In the genomic region with DNA sequence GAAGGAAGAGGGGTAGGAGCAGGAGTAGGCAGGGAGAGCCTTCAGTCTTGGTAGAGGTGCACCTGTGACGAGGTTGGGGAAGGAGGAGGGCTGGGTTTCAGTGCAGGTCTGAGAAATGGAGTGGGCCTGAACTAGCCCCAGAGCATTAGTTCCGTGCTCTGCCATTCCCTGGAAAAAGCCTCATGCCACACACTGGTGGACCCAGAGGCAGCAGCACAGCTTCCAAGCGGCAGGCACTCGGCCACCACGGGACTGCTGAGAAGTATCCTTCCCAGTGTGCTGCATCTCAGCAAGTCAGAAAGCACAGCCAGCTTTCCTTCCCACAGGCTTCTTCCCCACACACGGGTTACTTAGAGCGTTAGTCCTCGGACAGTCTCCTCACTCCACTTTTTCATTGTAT, we compare ENCODE assay signal across 20 cellular contexts.
DNase-seq lines count a peak whose midpoint lies in the region; ATAC-seq, FAIRE-seq and TF ChIP-seq lines count a peak whose summit lies in the region.
"Had no signal": no experiment of that assay in that cellular context is flagged by ENCODE, and none has a peak within 500 bp of the region (broad histone marks: within the 10 kb centered on the region; RNA-seq: fewer than 3 reads in every experiment).

No MANE protein-coding gene starts in this region.

- no peak for TF ChIP-seq RAD21 in GM12878 (IDR thresholded peaks at IDR 0.05; ENCODE audit: insufficient read depth, low read depth, low read length)

- H2BK5ac ChIP-seq in neuronal stem cell (ENCODE audit: low read length): no peak overlapping the region

- no peaks in the 10 kb centered on the region for H3K79me2 ChIP-seq in GM12878 (ENCODE audit: control insufficient read depth, insufficient read depth, low read length)
- no peaks in the 10 kb centered on the region for H3K79me2 ChIP-seq in MM.1S (ENCODE audit: low read length)

- H3K27ac ChIP-seq in GM12878 (ENCODE audit: control insufficient read depth, insufficient read depth) (no peak overlapping the region), neuronal stem cell (replicated peaks; ENCODE audit: low read length) (peak overlapping the region; percentile 36), MM.1S (ENCODE audit: low read length) (no peak overlapping the region)
- H3K27ac ChIP-seq: A549, C4-2B had no signal

- RAD21 ChIA-PET in GM12878 (lab: Charles Lee; ENCODE audit: unreplicated experiment): no interaction called here

- H3K36me3 ChIP-seq in GM12878 (ENCODE audit: control insufficient read depth in 2 of 2, insufficient read depth in 2 of 2, low read length in 1 of 2) (peaks cover 6 to 11% of the 10 kb centered on the region in 2 experiments; a peak in 3 of 4 replicates), neuronal stem cell (replicated peaks in 1 of 2; ENCODE audit: control insufficient read depth in 2 of 2, insufficient read depth in 2 of 2, low read length in 2 of 2) (peaks cover 35 to 99% of the 10 kb centered on the region in 2 donors), MM.1S (replicated peaks; ENCODE audit: insufficient read depth, low read length) (no peaks in the 10 kb centered on the region)

- CTCF ChIA-PET in GM12878 (lab: Yijun Ruan, JAX): no interaction called here

- H3K4ac ChIP-seq in neuronal stem cell (ENCODE audit: low read length): no peak overlapping the region

- WGBS in GM12878 (ENCODE audit: insufficient coverage, insufficient replicate concordance, low lambda C conversion rate, missing lambda C conversion rate): 98% methylated on average over 8 of the region's 8 CpGs
- WGBS in neuronal stem cell (ENCODE audit: extremely low coverage in 2 of 2, insufficient read length in 2 of 2, insufficient replicate concordance in 1 of 2), 2 donors: no CpG with 5 or more reads among the region's 8 CpGs

- H3K9ac ChIP-seq in GM12878 (ENCODE audit: control insufficient read depth, insufficient read depth, low read length): no peak overlapping the region
- H3K9ac ChIP-seq in neuronal stem cell (ENCODE audit: low read depth, low read length, poor library complexity): no peak overlapping the region
- no peak overlapping the region for H3K9ac ChIP-seq in MM.1S (ENCODE audit: low read length)

- DNase-seq in GM12878 (ENCODE audit: low read depth, low spot score) (no peak), neuronal stem cell (ENCODE audit: low spot score) (no peak), GM19240 (ENCODE audit: insufficient read length, low spot score) (no peak), MM.1S (no peak), left colon (no peak)
- DNase-seq: BE2C; CD4-positive, alpha-beta memory T cell; DMS153; DMS79 treated with DMSO at 0.1 percent for 48 hours; EL; HFFc6 had no signal

- TF ChIP-seq POLR2A in GM12878 (IDR thresholded peaks at IDR 0.05; ENCODE audit: low read depth, low read length): no peak

- H3K23ac ChIP-seq in neuronal stem cell (ENCODE audit: low read depth, low read length, poor library complexity): no peak overlapping the region

- no peaks in the 10 kb centered on the region for H3K9me3 ChIP-seq in GM12878 (replicated peaks; ENCODE audit: control insufficient read depth, insufficient read depth, low read length)
- H3K9me3 ChIP-seq in neuronal stem cell (replicated peaks in 1 of 2; ENCODE audit: control insufficient read depth in 2 of 2, insufficient read depth in 1 of 2, low read depth in 1 of 2, low read length in 2 of 2): no peaks in the 10 kb centered on the region
- H3K9me3 ChIP-seq in MM.1S (replicated peaks; ENCODE audit: insufficient read depth, low read length): no peaks in the 10 kb centered on the region
- H3K9me3 ChIP-seq: A549, BE2C, HAP-1 had no signal

- no peak overlapping the region for H2BK120ac ChIP-seq in neuronal stem cell (ENCODE audit: low read depth, low read length)

- H3F3A ChIP-seq in MM.1S (ENCODE audit: insufficient read depth, low read length): no peaks in the 10 kb centered on the region

- no peak overlapping the region for H4K8ac ChIP-seq in neuronal stem cell (ENCODE audit: low read depth, low read length)

- TF ChIP-seq CTCF in GM12878 (IDR thresholded peaks at IDR 0.05 in 2 of 3, conservative IDR thresholded peaks at IDR 0.05 in 1 of 3; ENCODE audit: control insufficient read depth in 2 of 3, extremely low read depth in 1 of 3, insufficient read depth in 1 of 3, low read depth in 3 of 3, low read length in 3 of 3) (no peak), MM.1S (IDR thresholded peaks at IDR 0.05; ENCODE audit: low read length) (no peak)

- no peak overlapping the region for H2AFZ ChIP-seq in GM12878 (ENCODE audit: control insufficient read depth, low read depth, low read length)
- no peak overlapping the region for H2AFZ ChIP-seq in neuronal stem cell (ENCODE audit: low read length)
- H2AFZ ChIP-seq in MM.1S (ENCODE audit: low read length): no peak overlapping the region

- H3K4me1 ChIP-seq in GM12878 (ENCODE audit: control insufficient read depth, insufficient read depth, low read length) (no peaks in the 10 kb centered on the region), neuronal stem cell (ENCODE audit: control insufficient read depth in 2 of 2, insufficient read depth in 1 of 2, low read depth in 1 of 2, low read length in 2 of 2) (peaks cover 0 to 5% of the 10 kb centered on the region in 2 donors), MM.1S (ENCODE audit: low read length) (no peaks in the 10 kb centered on the region)
- H3K4me1 ChIP-seq: A549, BE2C, HAP-1 had no signal

- intact Hi-C loops in GM12878 (cut with micrococcal nuclease; ENCODE audit: unreplicated experiment) (no loop called here), left colon (cut with DNase I, micrococcal nuclease) (no loop called here)

- H2BK15ac ChIP-seq in neuronal stem cell (ENCODE audit: low read length): no peak overlapping the region

- no peak overlapping the region for H3K4me3 ChIP-seq in GM12878
- no peak overlapping the region for H3K4me3 ChIP-seq in neuronal stem cell (ENCODE audit: low read length in 2 of 2)
- H3K4me3 ChIP-seq in MM.1S (ENCODE audit: low read length): no peak overlapping the region
- H3K4me3 ChIP-seq: A549, HAP-1 had no signal

- SMC1A ChIA-PET in GM12878 (lab: Charles Lee; ENCODE audit: uncharacterized antibody, unreplicated experiment): no interaction called here

- H4K20me1 ChIP-seq in GM12878 (ENCODE audit: control insufficient read depth, insufficient read depth) (no peaks in the 10 kb centered on the region), MM.1S (ENCODE audit: insufficient read depth, low read length) (no peaks in the 10 kb centered on the region)

- ATAC-seq in GM12878 (no peak), esophagus mucosa (peak; percentile 19), HG03159 (IDR thresholded peaks at IDR 0.05; ENCODE audit: unreplicated experiment) (no peak), left colon (no peak)
- ATAC-seq: A549 had no signal

- no peak for FAIRE-seq in GM12878 (lab: Jason Lieb, UNC)
- FAIRE-seq: A549, D721Med, G401.6, GM12892, H1 had no signal

- no peak overlapping the region for H4K91ac ChIP-seq in neuronal stem cell (ENCODE audit: low read depth, low read length, poor library complexity)

- H3K4me2 ChIP-seq in GM12878 (ENCODE audit: control insufficient read depth, insufficient read depth) (no peak overlapping the region), neuronal stem cell (ENCODE audit: insufficient read depth, low read length, poor library complexity, severe bottlenecking) (no peak overlapping the region), MM.1S (ENCODE audit: low read depth, low read length) (no peak overlapping the region)
- H3K4me2 ChIP-seq: A549 had no signal

- no peaks in the 10 kb centered on the region for H3K9me2 ChIP-seq in MM.1S (replicated peaks; ENCODE audit: insufficient read depth, low read length)

- POLR2A ChIA-PET in GM12878 (lab: Charles Lee): no interaction called here

- TF ChIP-seq EP300 in GM12878 (IDR thresholded peaks at IDR 0.05; ENCODE audit: borderline replicate concordance in 1 of 2, control insufficient read depth in 1 of 2, low read depth in 2 of 2, low read length in 2 of 2): no peak

- H3K27me3 ChIP-seq in GM12878 (replicated peaks in 1 of 2; ENCODE audit: control insufficient read depth in 2 of 2, insufficient read depth in 2 of 2, low read length in 1 of 2) (no peaks in the 10 kb centered on the region), neuronal stem cell (ENCODE audit: control insufficient read depth in 3 of 3, insufficient read depth in 3 of 3, low read depth in 1 of 3, low read length in 3 of 3) (no peaks in the 10 kb centered on the region), MM.1S (replicated peaks; ENCODE audit: insufficient read depth, low read length) (no peaks in the 10 kb centered on the region)
- H3K27me3 ChIP-seq: BE2C had no signal

- in situ Hi-C loops in GM12878 (cut with MboI): no loop called here

- H3K18ac ChIP-seq in neuronal stem cell (ENCODE audit: low read length): no peak overlapping the region

- H2BK12ac ChIP-seq in neuronal stem cell (ENCODE audit: low read length): no peak overlapping the region

- no peak overlapping the region for H3K14ac ChIP-seq in neuronal stem cell (ENCODE audit: low read length)

- no peak overlapping the region for H2AK5ac ChIP-seq in neuronal stem cell (ENCODE audit: low read depth, low read length)

- TSS peak; percentile 21 for BruUV-seq in GM12878 (replicated peaks; lab: Mats Ljungman, UMichigan)

- H3K79me1 ChIP-seq in neuronal stem cell (ENCODE audit: low read depth, low read length): peaks cover 1% of the 10 kb centered on the region

TF ChIP-seq in GM12878, 131 proteins besides CTCF, POLR2A, EP300 and RAD21 (continues in another document):
- TF ChIP-seq CHD4 (IDR thresholded peaks at IDR 0.05): no peak
- TF ChIP-seq SIX5 (IDR thresholded peaks at IDR 0.05; ENCODE audit: low read depth, low read length, severe bottlenecking): no peak
- no peak for TF ChIP-seq TBL1XR1 (IDR thresholded peaks at IDR 0.05; ENCODE audit: low read depth, low read length)
- TF ChIP-seq RELA (IDR thresholded peaks at IDR 0.05; ENCODE audit: borderline replicate concordance, partially characterized antibody): no peak
- TF ChIP-seq POU2F2 (IDR thresholded peaks at IDR 0.05; ENCODE audit: borderline replicate concordance, low read depth, low read length): no peak
- no peak for TF ChIP-seq KDM1A (IDR thresholded peaks at IDR 0.05; ENCODE audit: borderline replicate concordance)
- no peak for TF ChIP-seq DPF2 (IDR thresholded peaks at IDR 0.05)
- no peak for TF ChIP-seq SPI1 (IDR thresholded peaks at IDR 0.05; ENCODE audit: borderline replicate concordance, insufficient read depth, low read depth, low read length)
- no peak for TF ChIP-seq SMAD5 (IDR thresholded peaks at IDR 0.05; ENCODE audit: low read depth)
- TF ChIP-seq MYB (IDR thresholded peaks at IDR 0.05; ENCODE audit: borderline replicate concordance, low read depth, low read length): no peak
